In the genomic region with DNA sequence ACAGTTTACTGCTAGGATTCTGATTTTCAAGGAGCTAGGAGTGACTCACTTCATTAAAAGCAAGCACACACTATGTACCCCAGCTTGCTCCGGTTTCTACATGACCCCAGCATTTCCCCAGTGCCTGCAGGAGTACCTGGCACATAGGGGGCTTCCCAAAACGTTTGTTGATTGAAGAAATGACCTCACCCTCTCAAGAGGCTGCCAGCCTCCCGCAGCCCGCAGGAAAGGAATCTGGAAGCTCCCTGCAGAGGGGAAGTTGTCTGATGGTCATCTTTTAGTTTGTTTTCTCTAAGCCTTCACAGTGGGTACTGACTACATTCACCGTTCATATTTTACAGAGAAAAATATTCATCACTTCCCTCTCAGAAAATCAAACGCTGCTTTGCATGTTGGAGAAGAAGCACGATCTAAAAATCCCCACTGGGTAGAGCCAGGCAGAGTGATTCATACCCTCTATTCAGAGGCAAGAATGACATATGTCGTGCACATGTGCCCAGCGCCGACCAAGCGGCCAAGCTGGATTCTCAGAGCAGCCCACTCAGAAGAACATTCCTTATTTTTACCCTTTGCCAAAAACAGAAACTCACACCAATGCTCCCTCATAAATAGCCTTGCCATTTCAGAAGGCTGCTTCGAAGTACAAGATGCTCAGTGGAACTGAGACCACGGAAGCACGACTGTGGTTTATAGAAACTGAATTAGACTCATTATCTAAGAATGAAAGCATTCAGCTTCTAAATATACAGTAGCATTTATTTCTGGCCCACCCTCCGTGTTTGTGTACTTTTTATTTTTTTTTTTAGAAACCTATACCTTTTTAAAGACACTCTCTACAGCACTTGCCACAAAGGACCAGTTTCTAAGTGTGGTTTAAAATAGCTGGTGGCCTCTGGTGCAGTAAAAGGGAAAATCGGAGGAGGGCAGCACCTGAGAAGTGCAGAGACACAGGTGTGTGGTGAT, we compare ENCODE assay signal across 8 cellular contexts.
DNase-seq lines count a peak whose midpoint lies in the region; ATAC-seq and TF ChIP-seq lines count a peak whose summit lies in the region.

No MANE protein-coding gene starts in this region.

- H3K27ac ChIP-seq in ascending aorta (peak overlapping the region; percentile 36 to 46), colonic mucosa (no peak overlapping the region), gastrocnemius medialis (no peak overlapping the region), A673 (ENCODE audit: low read depth, low read length, poor library complexity, severe bottlenecking) (no peak overlapping the region)

- BruUV-seq in A673 (replicated peaks; lab: Mats Ljungman, UMichigan), result no TSS peak

- in situ Hi-C loops in gastrocnemius medialis (cut with MboI; ENCODE audit: low sequenced_read_pairs in 4 of 4), result no loop called here

- TF ChIP-seq CTCF in ascending aorta (IDR thresholded peaks at IDR 0.05) (no peak), colonic mucosa (IDR thresholded peaks at IDR 0.05) (no peak), gastrocnemius medialis (IDR thresholded peaks at IDR 0.05 in 4 of 5, conservative IDR thresholded peaks at IDR 0.05 in 1 of 5) (no peak), A673 (conservative IDR thresholded peaks at IDR 0.05; ENCODE audit: low read depth, low read length) (no peak)

- H3K4me3 ChIP-seq in ascending aorta (peak overlapping the region in 1 of 2 donors; percentile 29), colonic mucosa (no peak overlapping the region), gastrocnemius medialis (no peak overlapping the region), A673 (ENCODE audit: low read depth, low read length, poor library complexity, severe bottlenecking) (no peak overlapping the region)

- H3K36me3 ChIP-seq in ascending aorta, result no peaks in the 10 kb centered on the region
- H3K36me3 ChIP-seq in colonic mucosa, result no peaks in the 10 kb centered on the region
- no peaks in the 10 kb centered on the region for H3K36me3 ChIP-seq in gastrocnemius medialis
- H3K36me3 ChIP-seq in A673 (ENCODE audit: insufficient read depth, low read length, poor library complexity, severe bottlenecking), result no peaks in the 10 kb centered on the region

- TF ChIP-seq POLR2A in gastrocnemius medialis (IDR thresholded peaks at IDR 0.05), result no peak

- intact Hi-C loops in ascending aorta (cut with DNase I), result loop anchor here (5.0 kb wide), 1 partner anchor 122 kb away; no protein-coding TSS in a partner anchor
- intact Hi-C loops in colonic mucosa (cut with DNase I), result no loop called here
- intact Hi-C loops in gastrocnemius medialis (cut with DNase I; ENCODE audit: low total_unique reads), result no loop called here
- intact Hi-C loops in A673 (cut with micrococcal nuclease; ENCODE audit: unreplicated experiment), result no loop called here

- DNase-seq in ascending aorta (ENCODE audit: low spot score in 2 of 2), result peak in 1 of 2 donors; percentile 74
- peak; percentile 77 for DNase-seq in smooth muscle cell of the brain vasculature (ENCODE audit: low read depth, low spot score)
- no peak for DNase-seq in colonic mucosa
- DNase-seq in gastrocnemius medialis, result no peak
- DNase-seq in A673 (ENCODE audit: low spot score), result no peak
- no peak for DNase-seq in NCI-H187 (lab: John Stamatoyannopoulos, UW)

- ATAC-seq in GM18502 (IDR thresholded peaks at IDR 0.05; ENCODE audit: poor library complexity, unreplicated experiment) (peak; percentile 76), HG02759 (IDR thresholded peaks at IDR 0.05; ENCODE audit: unreplicated experiment) (peak; percentile 75), gastrocnemius medialis (no peak)

- peaks cover 0 to 8% of the 10 kb centered on the region in 2 donors for H3K4me1 ChIP-seq in ascending aorta
- H3K4me1 ChIP-seq in colonic mucosa, result no peaks in the 10 kb centered on the region
- peaks cover 0 to 11% of the 10 kb centered on the region in 2 donors for H3K4me1 ChIP-seq in gastrocnemius medialis
- H3K4me1 ChIP-seq in A673 (ENCODE audit: insufficient read depth, low read length, poor library complexity, severe bottlenecking), result no peaks in the 10 kb centered on the region

- CTCF ChIA-PET in A673 (lab: Charles Lee), result no interaction called here

- H3K9me3 ChIP-seq in ascending aorta (no peaks in the 10 kb centered on the region), colonic mucosa (no peaks in the 10 kb centered on the region), gastrocnemius medialis (no peaks in the 10 kb centered on the region), A673 (ENCODE audit: low read depth, low read length, poor library complexity, severe bottlenecking) (no peaks in the 10 kb centered on the region)

- H3K27me3 ChIP-seq in ascending aorta, result no peaks in the 10 kb centered on the region
- no peaks in the 10 kb centered on the region for H3K27me3 ChIP-seq in colonic mucosa
- no peaks in the 10 kb centered on the region for H3K27me3 ChIP-seq in gastrocnemius medialis
- H3K27me3 ChIP-seq in A673 (replicated peaks; ENCODE audit: insufficient read depth, low read depth, low read length, poor library complexity), result no peaks in the 10 kb centered on the region

- no peak overlapping the region for H3K9ac ChIP-seq in colonic mucosa (ENCODE audit: low read depth in 2 of 2, low read length in 2 of 2)

- POLR2A ChIA-PET in A673 (lab: Charles Lee; ENCODE audit: low non-redundant PET), result interaction anchor here (0.6 kb wide), 1 partner anchor 67 kb away, joined by 3 read pairs; no protein-coding TSS in a partner anchor

Comparison
In these comparisons a context has a peak if more than half of its experiments do, and no peak if none do; other contexts are left out.
1. ATAC-seq: peak in GM18502 (single experiment) and HG02759 (single experiment); none in gastrocnemius medialis (0 of 2).
2. H3K27ac ChIP-seq: peak in ascending aorta (2 of 2); none in colonic mucosa (single experiment), gastrocnemius medialis (0 of 4) and A673 (single experiment).